16 cellular contexts compared by ENCODE assay signal in the genomic region with DNA sequence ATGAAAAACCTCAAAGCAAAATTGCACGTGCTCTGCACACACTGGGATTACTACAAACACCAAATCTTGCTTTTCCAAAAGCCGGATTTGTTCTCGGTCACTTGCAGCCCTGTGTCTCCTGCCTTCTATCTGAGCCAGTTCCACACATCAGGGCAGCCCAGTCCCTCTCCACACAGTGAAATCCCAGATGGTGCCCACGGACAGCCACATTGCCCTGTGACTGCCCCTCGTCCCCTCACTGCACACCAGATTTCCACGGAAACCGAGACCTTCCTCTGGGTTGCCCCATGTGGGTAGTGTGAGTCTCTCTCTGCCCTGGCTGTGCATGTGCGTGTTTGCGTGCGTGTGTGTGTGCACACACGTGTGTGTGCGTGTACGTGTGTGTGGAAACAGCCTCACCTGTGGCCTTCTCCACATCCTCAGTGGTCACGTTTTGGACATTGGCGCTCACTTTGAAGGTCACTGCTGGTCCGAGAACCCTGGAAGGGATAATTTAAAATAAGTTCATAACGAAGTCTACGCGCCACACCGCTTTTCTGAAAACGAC.
DNase-seq lines count a peak whose midpoint lies in the region; ATAC-seq and TF ChIP-seq lines count a peak whose summit lies in the region.
"Had no signal": no experiment of that assay in that cellular context is flagged by ENCODE, and none has a peak within 500 bp of the region (broad histone marks: within the 10 kb centered on the region; RNA-seq: fewer than 3 reads in every experiment).

No MANE protein-coding gene starts in this region.

- intact Hi-C loops in right cardiac atrium (cut with DNase I) = no loop called here
- intact Hi-C loops in left cardiac atrium (cut with DNase I) = no loop called here
- intact Hi-C loops in stomach (cut with DNase I; ENCODE audit: low total_unique reads) = no loop called here

- no peaks in the 10 kb centered on the region for H3K79me1 ChIP-seq in neuronal stem cell (ENCODE audit: low read depth, low read length)

- CTCF ChIA-PET in activated CD4-positive, alpha-beta memory T cell treated with anti-CD3 and anti-CD28 coated beads, Interleukin-2, amount 10 ng/mL, durations not matched to agents 7 days and 5 days (lab: Charles Lee) = no interaction called here

- peak in 2 of 3 donors; percentile 14 to 16 for DNase-seq in right cardiac atrium
- no peak for DNase-seq in left cardiac atrium
- no peak for DNase-seq in neuronal stem cell (ENCODE audit: low spot score)
- DNase-seq in stomach = peak; percentile 17
- no peak for DNase-seq in HK-2 (ENCODE audit: unreplicated experiment)
- no peak for DNase-seq in NCI-H1417 (lab: John Stamatoyannopoulos, UW)
- DNase-seq in activated CD4-positive, alpha-beta memory T cell treated with anti-CD3 and anti-CD28 coated beads, Interleukin-2, amount 10 ng/mL, durations not matched to agents 7 days and 5 days = no peak
- DNase-seq: 8988T; CD4-positive, alpha-beta memory T cell; DMS153; DMS79; GDM1; GM23248; HCEC 1CT had no signal

- no peak overlapping the region for H3K4ac ChIP-seq in neuronal stem cell (ENCODE audit: low read length)

- no peak for TF ChIP-seq CTCF in stomach (IDR thresholded peaks at IDR 0.05)

- H3K4me2 ChIP-seq in neuronal stem cell (ENCODE audit: insufficient read depth, low read length, poor library complexity, severe bottlenecking) = no peak overlapping the region
- H3K4me2 ChIP-seq: BLaER1 had no signal

- H3K36me3 ChIP-seq in neuronal stem cell (replicated peaks in 1 of 2; ENCODE audit: control insufficient read depth in 2 of 2, insufficient read depth in 2 of 2, low read length in 2 of 2) (no peaks in the 10 kb centered on the region), stomach (peaks cover 0 to 6% (median 0%) of the 10 kb centered on the region in 4 donors)
- H3K36me3 ChIP-seq: BLaER1 had no signal

- no peak overlapping the region for H2BK12ac ChIP-seq in neuronal stem cell (ENCODE audit: low read length)

- H3K18ac ChIP-seq in neuronal stem cell (ENCODE audit: low read length) = peak overlapping the region; percentile 25

- H2AFZ ChIP-seq in neuronal stem cell (ENCODE audit: low read length) = no peak overlapping the region
- H2AFZ ChIP-seq: GM23248 had no signal

- TF ChIP-seq POLR2A in stomach (IDR thresholded peaks at IDR 0.05) = no peak

- H3K9me3 ChIP-seq in right cardiac atrium (ENCODE audit: control insufficient read depth, low read length) = no peaks in the 10 kb centered on the region
- H3K9me3 ChIP-seq in neuronal stem cell (replicated peaks in 1 of 2; ENCODE audit: control insufficient read depth in 2 of 2, insufficient read depth in 1 of 2, low read depth in 1 of 2, low read length in 2 of 2) = peaks cover 0 to 10% of the 10 kb centered on the region in 2 donors
- no peaks in the 10 kb centered on the region for H3K9me3 ChIP-seq in stomach

- POLR2A ChIA-PET in activated CD4-positive, alpha-beta memory T cell treated with anti-CD3 and anti-CD28 coated beads, Interleukin-2, amount 10 ng/mL, durations not matched to agents 7 days and 5 days (lab: Charles Lee) = no interaction called here

- H3K4me3 ChIP-seq in right cardiac atrium (ENCODE audit: low read length) = no peak overlapping the region
- H3K4me3 ChIP-seq in neuronal stem cell (ENCODE audit: low read length in 2 of 2) = peak overlapping the region in 1 of 2 donors; percentile 69
- H3K4me3 ChIP-seq in stomach = no peak overlapping the region
- H3K4me3 ChIP-seq: BLaER1, GM23248 had no signal

- H3K4me3 Mint-ChIP-seq in activated CD4-positive, alpha-beta memory T cell treated with anti-CD3 and anti-CD28 coated beads, Interleukin-2, amount 10 ng/mL, durations not matched to agents 7 days and 5 days = no peak overlapping the region
- H3K4me3 Mint-ChIP-seq: CD14-positive monocyte; CD4-positive, alpha-beta memory T cell had no signal

- peak overlapping the region; percentile 59 for H3K14ac ChIP-seq in neuronal stem cell (ENCODE audit: low read length)

- no peak overlapping the region for H3K9ac ChIP-seq in neuronal stem cell (ENCODE audit: low read depth, low read length, poor library complexity)
- H3K9ac ChIP-seq: BLaER1, GM23248 had no signal

- H3K4me1 Mint-ChIP-seq in activated CD4-positive, alpha-beta memory T cell treated with anti-CD3 and anti-CD28 coated beads, Interleukin-2, amount 10 ng/mL, durations not matched to agents 7 days and 5 days = no peaks in the 10 kb centered on the region
- H3K4me1 Mint-ChIP-seq: CD14-positive monocyte; CD4-positive, alpha-beta memory T cell had no signal

- no peak overlapping the region for H2AK5ac ChIP-seq in neuronal stem cell (ENCODE audit: low read depth, low read length)

- no peaks in the 10 kb centered on the region for H3K27me3 Mint-ChIP-seq in activated CD4-positive, alpha-beta memory T cell treated with anti-CD3 and anti-CD28 coated beads, Interleukin-2, amount 10 ng/mL, durations not matched to agents 7 days and 5 days

- H3K23ac ChIP-seq in neuronal stem cell (ENCODE audit: low read depth, low read length, poor library complexity) = peak overlapping the region; percentile 70

- H4K91ac ChIP-seq in neuronal stem cell (ENCODE audit: low read depth, low read length, poor library complexity) = no peak overlapping the region

- no peak overlapping the region for H2BK5ac ChIP-seq in neuronal stem cell (ENCODE audit: low read length)

- ATAC-seq in right cardiac atrium = no peak
- no peak for ATAC-seq in left cardiac atrium

- no peak overlapping the region for H3K27ac Mint-ChIP-seq in activated CD4-positive, alpha-beta memory T cell treated with anti-CD3 and anti-CD28 coated beads, Interleukin-2, amount 10 ng/mL, durations not matched to agents 7 days and 5 days
- H3K27ac Mint-ChIP-seq: CD14-positive monocyte; CD4-positive, alpha-beta memory T cell had no signal

- no peak overlapping the region for H4K8ac ChIP-seq in neuronal stem cell (ENCODE audit: low read depth, low read length)

- WGBS in right cardiac atrium = 87% methylated on average over 21 of the region's 21 CpGs
- no CpG with 5 or more reads among the region's 21 CpGs for WGBS in neuronal stem cell (ENCODE audit: extremely low coverage in 2 of 2, insufficient read length in 2 of 2, insufficient replicate concordance in 1 of 2), 2 donors
- 88 to 94% (median 90%) methylated on average over 20 to 21 of the region's 21 CpGs for WGBS in stomach, 5 donors

- H2BK15ac ChIP-seq in neuronal stem cell (ENCODE audit: low read length) = no peak overlapping the region

- H2BK120ac ChIP-seq in neuronal stem cell (ENCODE audit: low read depth, low read length) = no peak overlapping the region

- H3K27me3 ChIP-seq in right cardiac atrium (ENCODE audit: control insufficient read depth, insufficient read depth) (no peaks in the 10 kb centered on the region), neuronal stem cell (ENCODE audit: control insufficient read depth in 3 of 3, insufficient read depth in 3 of 3, low read depth in 1 of 3, low read length in 3 of 3) (peaks cover 0 to 14% (median 0%) of the 10 kb centered on the region in 3 experiments), stomach (no peaks in the 10 kb centered on the region)
- H3K27me3 ChIP-seq: BLaER1 had no signal

- H3K9me3 Mint-ChIP-seq in activated CD4-positive, alpha-beta memory T cell treated with anti-CD3 and anti-CD28 coated beads, Interleukin-2, amount 10 ng/mL, durations not matched to agents 7 days and 5 days = peaks cover 6% of the 10 kb centered on the region

- TF ChIP-seq EP300 in stomach (IDR thresholded peaks at IDR 0.05) = no peak

- H3K4me1 ChIP-seq in right cardiac atrium (ENCODE audit: control insufficient read depth, insufficient read depth, low read length) = no peaks in the 10 kb centered on the region
- H3K4me1 ChIP-seq in neuronal stem cell (ENCODE audit: control insufficient read depth in 2 of 2, insufficient read depth in 1 of 2, low read depth in 1 of 2, low read length in 2 of 2) = peaks cover 3% of the 10 kb centered on the region in 2 donors
- no peaks in the 10 kb centered on the region for H3K4me1 ChIP-seq in stomach
- H3K4me1 ChIP-seq: BLaER1 had no signal

- H3K27ac ChIP-seq in right cardiac atrium (ENCODE audit: low read length) (no peak overlapping the region), neuronal stem cell (replicated peaks; ENCODE audit: low read length) (no peak overlapping the region), stomach (no peak overlapping the region)
- H3K27ac ChIP-seq: BLaER1, GM23248 had no signal

- H3K36me3 Mint-ChIP-seq in activated CD4-positive, alpha-beta memory T cell treated with anti-CD3 and anti-CD28 coated beads, Interleukin-2, amount 10 ng/mL, durations not matched to agents 7 days and 5 days (ENCODE audit: low read depth) = peaks cover 2% of the 10 kb centered on the region
- H3K36me3 Mint-ChIP-seq: CD14-positive monocyte; CD4-positive, alpha-beta memory T cell had no signal

Comparison
In these comparisons a context has a peak if more than half of its experiments do, and no peak if none do; other contexts are left out.
1. DNase-seq: peak in right cardiac atrium (2 of 3) and stomach (single experiment); none in left cardiac atrium (single experiment), neuronal stem cell (single experiment), HK-2 (single experiment), NCI-H1417 (0 of 3) and activated CD4-positive, alpha-beta memory T cell treated with anti-CD3 and anti-CD28 coated beads, Interleukin-2, amount 10 ng/mL, durations not matched to agents 7 days and 5 days (single experiment).